ENCODE assay signal across 12 cellular contexts in genomic region chr5:61362796-61363364, GRCh38. TPM values are rescaled to one million over a fixed set of nuclear protein-coding genes. Genes with fewer than 3 reads are reported as not detected.
DNase-seq lines count a peak whose midpoint lies in the region; ATAC-seq, FAIRE-seq and TF ChIP-seq lines count a peak whose summit lies in the region.
"Had no signal": no experiment of that assay in that cellular context is flagged by ENCODE, and none has a peak within 500 bp of the region (broad histone marks: within the 10 kb centered on the region; RNA-seq: fewer than 3 reads in every experiment).

No MANE protein-coding gene starts in this region.

- H3K4me1 ChIP-seq in A549 (peaks cover 15% of the 10 kb centered on the region; the same call in 1 of the 3 replicates), PC-3 (ENCODE audit: insufficient read depth, low read length) (no peaks in the 10 kb centered on the region)

- no peaks in the 10 kb centered on the region for H3F3A ChIP-seq in PC-3 (ENCODE audit: low read length, unreplicated experiment)

- H3K9ac ChIP-seq in PC-3 (ENCODE audit: low read length): no peak overlapping the region

- no TSS peak for BruUV-seq in PC-3 (replicated peaks; lab: Mats Ljungman, UMichigan)

- H3K4me3 ChIP-seq in A549 (no peak overlapping the region), PC-3 (ENCODE audit: low read length) (no peak overlapping the region), fibroblast of pulmonary artery (replicated peaks; ENCODE audit: low read depth, low read length) (no peak overlapping the region)

- TF ChIP-seq CTCF in A549 (IDR thresholded peaks at IDR 0.05): no peak
- peak; percentile 32; the same call in 1 of the 2 replicates for TF ChIP-seq CTCF in PC-3 (conservative IDR thresholded peaks at IDR 0.05; ENCODE audit: low read depth, low read length)
- peak; percentile 27 for TF ChIP-seq CTCF in fibroblast of pulmonary artery (IDR thresholded peaks at IDR 0.05; ENCODE audit: low read length, missing control alignments)

- DNase-seq in A549 (ENCODE audit: low read depth in 1 of 2, low spot score in 1 of 2): peak in 1 of 2 experiments; percentile 38
- DNase-seq in EL: peak; percentile 46
- no peak for DNase-seq in PC-3
- DNase-seq in fibroblast of pulmonary artery (ENCODE audit: low read depth): peak; percentile 14
- DNase-seq in NK-92 treated with Interleukin-12 subunit alpha and Interleukin-12 subunit beta, amount 100 ng/mL, for 24 hours (lab: John Stamatoyannopoulos, UW): no peak
- no peak for DNase-seq in DMS153 (lab: John Stamatoyannopoulos, UW)
- DNase-seq in LoVo (ENCODE audit: low spot score): no peak
- DNase-seq: GF-D8; NCI-H2029 treated with DMSO at 0.1 percent for 48 hours; stimulated activated CD4-positive, alpha-beta T cell treated with anti-CD3 and anti-CD28 coated beads, Interleukin-2, amount 100 ng/mL, for 48 hours had no signal

- no peak; a peak in 1 of 5 replicates for TF ChIP-seq RAD21 in A549 (conservative IDR thresholded peaks at IDR 0.05 in 1 of 2, IDR thresholded peaks at IDR 0.05 in 1 of 2)

- no peak overlapping the region for H2AFZ ChIP-seq in PC-3 (ENCODE audit: low read length)

- H3K9me3 ChIP-seq in A549: peaks cover 2% of the 10 kb centered on the region; the same call in 2 of the 3 replicates
- no peaks in the 10 kb centered on the region for H3K9me3 ChIP-seq in PC-3 (ENCODE audit: low read length)

- TF ChIP-seq POLR2A in A549 (IDR thresholded peaks at IDR 0.05; ENCODE audit: low read length): no peak

- CTCF ChIA-PET in A549 (lab: Yijun Ruan, JAX) (interaction anchor here (0.6 kb wide), 1 partner anchor 279 kb away, joined by 3 read pairs; no protein-coding TSS in a partner anchor), PC-3 (lab: Charles Lee) (no interaction called here)

- no peaks in the 10 kb centered on the region for H3K9me2 ChIP-seq in PC-3 (replicated peaks; ENCODE audit: low read length)

- WGBS in A549 (ENCODE audit: missing lambda C conversion rate): 87% methylated on average over 2 of the region's 2 CpGs

- intact Hi-C loops in PC-3 (cut with micrococcal nuclease): no loop called here

- no peaks in the 10 kb centered on the region for H3K36me3 ChIP-seq in PC-3 (ENCODE audit: low read depth, low read length)

- peaks cover 59% of the 10 kb centered on the region for H3K79me2 ChIP-seq in PC-3 (ENCODE audit: low read length)

- peak; percentile 61 to 65 for ATAC-seq in A549
- no peak for ATAC-seq in PC-3
- no peak for ATAC-seq in GM21717 (IDR thresholded peaks at IDR 0.05; ENCODE audit: unreplicated experiment)

- H3K27ac ChIP-seq in A549: no peak overlapping the region
- no peak overlapping the region for H3K27ac ChIP-seq in PC-3 (ENCODE audit: low read length)
- H3K27ac ChIP-seq: epithelial cell of prostate had no signal

- TF ChIP-seq EP300 in A549 (IDR thresholded peaks at IDR 0.05): no peak

- POLR2A ChIA-PET in A549 (lab: Yijun Ruan, JAX) (no interaction called here), PC-3 (lab: Charles Lee; ENCODE audit: unreplicated experiment) (no interaction called here)

- H4K20me1 ChIP-seq in PC-3 (ENCODE audit: low read length): 0 out of 2 replicates have a peak, but pooled peaks cover 4% of the 10 kb centered on the region

- H3K27me3 ChIP-seq in PC-3 (ENCODE audit: low read length): no peaks in the 10 kb centered on the region

- FAIRE-seq in A549 (lab: Jason Lieb, UNC): no peak

- H3K4me2 ChIP-seq in A549: no peak overlapping the region
- H3K4me2 ChIP-seq in PC-3 (ENCODE audit: low read length): no peak overlapping the region

TF ChIP-seq in A549, 52 proteins besides CTCF, POLR2A, EP300 and RAD21:
- TF ChIP-seq HDAC2 (IDR thresholded peaks at IDR 0.05): no peak

RNA-seq across cellular contexts. Expression of gene ZSWIM6, which starts 30.8 kb away (rescaled TPM):
- polyA plus RNA-seq in A549 (2011; rRNA removed) (18.0 and 20.9 TPM in 2 replicates), A549 (2017; fragmentation: RNase III; extraction: RNeasy Plus Mini Kit Qiagen cat#74134 plus additional on column Dnase treatment) (8.4 to 9.6 TPM (median 8.9 TPM) in 3 replicates)
- polyA plus RNA-seq in A549 (2012; cell fraction: cytosol; rRNA removed): 8.2 and 11.4 TPM in 2 replicates
- polyA plus RNA-seq in A549 (2012; cell fraction: nucleus; rRNA removed): 21.7 and 23.7 TPM in 2 replicates
- polyA minus RNA-seq in A549 (2011; rRNA and poly(A)+ RNA removed): 43.5 and 50.0 TPM in 2 replicates
- total RNA-seq in PC-3 (2014; rRNA removed): 3.4 and 4.3 TPM in 2 replicates

Comparison
In these comparisons a context has a peak if more than half of its experiments do, and no peak if none do; other contexts are left out.
1. ATAC-seq: peak in A549 (2 of 2); none in PC-3 (single experiment) and GM21717 (single experiment).
2. DNase-seq: peak in EL (single experiment) and fibroblast of pulmonary artery (single experiment); none in PC-3 (single experiment), NK-92 treated with Interleukin-12 subunit alpha and Interleukin-12 subunit beta, amount 100 ng/mL, for 24 hours (single experiment), DMS153 (single experiment) and LoVo (single experiment).